ENCODE assay signal across 1 cellular context in genomic region chr19:55650602-55651230, GRCh38.
TF ChIP-seq lines count a peak whose summit lies in the region.

No MANE protein-coding gene starts in this region.

TF ChIP-seq in WTC11, 78 proteins besides CTCF, POLR2A, EP300 and RAD21 (continued from another document):
- TF ChIP-seq, protein P1, sequence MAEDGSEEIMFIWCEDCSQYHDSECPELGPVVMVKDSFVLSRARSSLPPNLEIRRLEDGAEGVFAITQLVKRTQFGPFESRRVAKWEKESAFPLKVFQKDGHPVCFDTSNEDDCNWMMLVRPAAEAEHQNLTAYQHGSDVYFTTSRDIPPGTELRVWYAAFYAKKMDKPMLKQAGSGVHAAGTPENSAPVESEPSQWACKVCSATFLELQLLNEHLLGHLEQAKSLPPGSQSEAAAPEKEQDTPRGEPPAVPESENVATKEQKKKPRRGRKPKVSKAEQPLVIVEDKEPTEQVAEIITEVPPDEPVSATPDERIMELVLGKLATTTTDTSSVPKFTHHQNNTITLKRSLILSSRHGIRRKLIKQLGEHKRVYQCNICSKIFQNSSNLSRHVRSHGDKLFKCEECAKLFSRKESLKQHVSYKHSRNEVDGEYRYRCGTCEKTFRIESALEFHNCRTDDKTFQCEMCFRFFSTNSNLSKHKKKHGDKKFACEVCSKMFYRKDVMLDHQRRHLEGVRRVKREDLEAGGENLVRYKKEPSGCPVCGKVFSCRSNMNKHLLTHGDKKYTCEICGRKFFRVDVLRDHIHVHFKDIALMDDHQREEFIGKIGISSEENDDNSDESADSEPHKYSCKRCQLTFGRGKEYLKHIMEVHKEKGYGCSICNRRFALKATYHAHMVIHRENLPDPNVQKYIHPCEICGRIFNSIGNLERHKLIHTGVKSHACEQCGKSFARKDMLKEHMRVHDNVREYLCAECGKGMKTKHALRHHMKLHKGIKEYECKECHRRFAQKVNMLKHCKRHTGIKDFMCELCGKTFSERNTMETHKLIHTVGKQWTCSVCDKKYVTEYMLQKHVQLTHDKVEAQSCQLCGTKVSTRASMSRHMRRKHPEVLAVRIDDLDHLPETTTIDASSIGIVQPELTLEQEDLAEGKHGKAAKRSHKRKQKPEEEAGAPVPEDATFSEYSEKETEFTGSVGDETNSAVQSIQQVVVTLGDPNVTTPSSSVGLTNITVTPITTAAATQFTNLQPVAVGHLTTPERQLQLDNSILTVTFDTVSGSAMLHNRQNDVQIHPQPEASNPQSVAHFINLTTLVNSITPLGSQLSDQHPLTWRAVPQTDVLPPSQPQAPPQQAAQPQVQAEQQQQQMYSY (CRISPR knock-in tag; IDR thresholded peaks at IDR 0.05) = no peak
- TF ChIP-seq NFATC4 (CRISPR knock-in tag; IDR thresholded peaks at IDR 0.05) = no peak
- TF ChIP-seq ZBTB21 (CRISPR knock-in tag; IDR thresholded peaks at IDR 0.05; ENCODE audit: borderline replicate concordance) = no peak
- TF ChIP-seq AR (CRISPR knock-in tag; IDR thresholded peaks at IDR 0.05) = no peak
- TF ChIP-seq, protein P2, sequence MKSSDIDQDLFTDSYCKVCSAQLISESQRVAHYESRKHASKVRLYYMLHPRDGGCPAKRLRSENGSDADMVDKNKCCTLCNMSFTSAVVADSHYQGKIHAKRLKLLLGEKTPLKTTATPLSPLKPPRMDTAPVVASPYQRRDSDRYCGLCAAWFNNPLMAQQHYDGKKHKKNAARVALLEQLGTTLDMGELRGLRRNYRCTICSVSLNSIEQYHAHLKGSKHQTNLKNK (CRISPR knock-in tag; IDR thresholded peaks at IDR 0.05) = no peak
- no peak for TF ChIP-seq ZNF317 (CRISPR knock-in tag; IDR thresholded peaks at IDR 0.05; ENCODE audit: borderline replicate concordance, low read depth)
- TF ChIP-seq, protein P3, sequence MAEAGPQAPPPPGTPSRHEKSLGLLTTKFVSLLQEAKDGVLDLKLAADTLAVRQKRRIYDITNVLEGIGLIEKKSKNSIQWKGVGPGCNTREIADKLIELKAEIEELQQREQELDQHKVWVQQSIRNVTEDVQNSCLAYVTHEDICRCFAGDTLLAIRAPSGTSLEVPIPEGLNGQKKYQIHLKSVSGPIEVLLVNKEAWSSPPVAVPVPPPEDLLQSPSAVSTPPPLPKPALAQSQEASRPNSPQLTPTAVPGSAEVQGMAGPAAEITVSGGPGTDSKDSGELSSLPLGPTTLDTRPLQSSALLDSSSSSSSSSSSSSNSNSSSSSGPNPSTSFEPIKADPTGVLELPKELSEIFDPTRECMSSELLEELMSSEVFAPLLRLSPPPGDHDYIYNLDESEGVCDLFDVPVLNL (CRISPR knock-in tag; IDR thresholded peaks at IDR 0.05; ENCODE audit: borderline replicate concordance, low read depth) = no peak
- TF ChIP-seq, protein P4, sequence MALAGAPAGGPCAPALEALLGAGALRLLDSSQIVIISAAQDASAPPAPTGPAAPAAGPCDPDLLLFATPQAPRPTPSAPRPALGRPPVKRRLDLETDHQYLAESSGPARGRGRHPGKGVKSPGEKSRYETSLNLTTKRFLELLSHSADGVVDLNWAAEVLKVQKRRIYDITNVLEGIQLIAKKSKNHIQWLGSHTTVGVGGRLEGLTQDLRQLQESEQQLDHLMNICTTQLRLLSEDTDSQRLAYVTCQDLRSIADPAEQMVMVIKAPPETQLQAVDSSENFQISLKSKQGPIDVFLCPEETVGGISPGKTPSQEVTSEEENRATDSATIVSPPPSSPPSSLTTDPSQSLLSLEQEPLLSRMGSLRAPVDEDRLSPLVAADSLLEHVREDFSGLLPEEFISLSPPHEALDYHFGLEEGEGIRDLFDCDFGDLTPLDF (CRISPR knock-in tag; IDR thresholded peaks at IDR 0.05) = no peak
- TF ChIP-seq TEAD1 (CRISPR knock-in tag; IDR thresholded peaks at IDR 0.05) = no peak
- TF ChIP-seq ZNF121 (CRISPR knock-in tag; IDR thresholded peaks at IDR 0.05) = no peak
- no peak for TF ChIP-seq ZNF263 (CRISPR knock-in tag; IDR thresholded peaks at IDR 0.05; ENCODE audit: low read depth)
- no peak for TF ChIP-seq NR1H2 (CRISPR knock-in tag; IDR thresholded peaks at IDR 0.05)
